ENCODE assay signal across 8 cellular contexts in genomic region chr11:75525433-75526191, GRCh38. TPM values are rescaled to one million over a fixed set of nuclear protein-coding genes. Genes with fewer than 3 reads are reported as not detected.
DNase-seq lines count a peak whose midpoint lies in the region; ATAC-seq and TF ChIP-seq lines count a peak whose summit lies in the region.

GDPD5 (minus strand) TSS chr11:75525941; CDS start chr11:75477735, 48,206 bp downstream.

- CTCF ChIA-PET in activated CD8-positive, alpha-beta memory T cell treated with anti-CD3 and anti-CD28 coated beads, Interleukin-2, amount 10 ng/mL, durations not matched to agents 7 days and 5 days (lab: Charles Lee): interaction anchor here (0.6 to 4.4 kb wide), 21 partner anchors 8 to 149 kb away, joined by 3 to 35 read pairs (median 4); partner anchors contain the start of genes KLHL35 and RPS3

- TF ChIP-seq CTCF in endothelial cell (IDR thresholded peaks at IDR 0.05; ENCODE audit: unreplicated experiment): peak; percentile 47

- peak within 1 kb of the TSS; percentile 73 for H3K4me3 Mint-ChIP-seq in activated CD8-positive, alpha-beta memory T cell treated with anti-CD3 and anti-CD28 coated beads, Interleukin-2, amount 10 ng/mL, durations not matched to agents 7 days and 5 days
- peak within 1 kb of the TSS; percentile 98 for H3K4me3 Mint-ChIP-seq in endothelial cell (ENCODE audit: unreplicated experiment)

- H3K9me3 Mint-ChIP-seq in activated CD8-positive, alpha-beta memory T cell treated with anti-CD3 and anti-CD28 coated beads, Interleukin-2, amount 10 ng/mL, durations not matched to agents 7 days and 5 days (ENCODE audit: low read depth): no peaks in the 10 kb centered on the region
- no peaks in the 10 kb centered on the region for H3K9me3 Mint-ChIP-seq in endothelial cell (ENCODE audit: unreplicated experiment)

- H3K27me3 ChIP-seq in NT2/D1 (ENCODE audit: insufficient read depth, insufficient read length): peaks cover 23% of the 10 kb centered on the region

- ATAC-seq in GM19467 (IDR thresholded peaks at IDR 0.05; ENCODE audit: unreplicated experiment): peak; percentile 67
- ATAC-seq in activated CD8-positive, alpha-beta memory T cell treated with anti-CD3 and anti-CD28 coated beads, Interleukin-2, amount 10 ng/mL, durations not matched to agents 7 days and 5 days: peak; percentile 91

- DNase-seq in CMK (ENCODE audit: low read depth) (peak; percentile 75), HT-29 (ENCODE audit: low spot score) (peak; percentile 73), NT2/D1 (ENCODE audit: low read depth, low spot score) (peak; percentile 71), endothelial cell (ENCODE audit: low spot score) (peak; percentile 94), middle frontal gyrus (ENCODE audit: extremely low spot score, low spot score) (peak; percentile 62)
- peak; percentile 88 for DNase-seq in activated CD8-positive, alpha-beta memory T cell treated with anti-CD3 and anti-CD28 coated beads, Interleukin-2, amount 10 ng/mL, durations not matched to agents 7 days and 5 days
- peak; percentile 54 to 71 for DNase-seq in stimulated activated CD8-positive, alpha-beta memory T cell treated with anti-CD3 and anti-CD28 coated beads, Interleukin-2, amount 100 ng/mL, for 1 hour (ENCODE audit: low read depth in 2 of 2)

- H3K36me3 ChIP-seq in NT2/D1 (ENCODE audit: insufficient read depth, insufficient read length, low read length): no peaks in the 10 kb centered on the region

- H3K4me3 ChIP-seq in NT2/D1 (ENCODE audit: insufficient read length, low read depth): peak within 1 kb of the TSS; percentile 78

- H3K36me3 Mint-ChIP-seq in activated CD8-positive, alpha-beta memory T cell treated with anti-CD3 and anti-CD28 coated beads, Interleukin-2, amount 10 ng/mL, durations not matched to agents 7 days and 5 days: no peaks in the 10 kb centered on the region
- peaks cover 46% of the 10 kb centered on the region for H3K36me3 Mint-ChIP-seq in endothelial cell (ENCODE audit: low read depth, unreplicated experiment)

- H3K9me3 ChIP-seq in NT2/D1 (ENCODE audit: insufficient read depth, low read length): no peaks in the 10 kb centered on the region

- H3K4me1 Mint-ChIP-seq in activated CD8-positive, alpha-beta memory T cell treated with anti-CD3 and anti-CD28 coated beads, Interleukin-2, amount 10 ng/mL, durations not matched to agents 7 days and 5 days: peaks cover 30% of the 10 kb centered on the region
- H3K4me1 Mint-ChIP-seq in endothelial cell (ENCODE audit: unreplicated experiment): peaks cover 68% of the 10 kb centered on the region

- H3K27me3 Mint-ChIP-seq in activated CD8-positive, alpha-beta memory T cell treated with anti-CD3 and anti-CD28 coated beads, Interleukin-2, amount 10 ng/mL, durations not matched to agents 7 days and 5 days: peaks cover 38% of the 10 kb centered on the region
- peaks cover 11% of the 10 kb centered on the region for H3K27me3 Mint-ChIP-seq in endothelial cell (ENCODE audit: unreplicated experiment)

- peak within 1 kb of the TSS; percentile 94 for H3K9ac ChIP-seq in NT2/D1 (ENCODE audit: insufficient read length, low read depth)

- peak within 1 kb of the TSS; percentile 8 for H3K27ac Mint-ChIP-seq in activated CD8-positive, alpha-beta memory T cell treated with anti-CD3 and anti-CD28 coated beads, Interleukin-2, amount 10 ng/mL, durations not matched to agents 7 days and 5 days
- H3K27ac Mint-ChIP-seq in endothelial cell (ENCODE audit: unreplicated experiment): peak within 1 kb of the TSS; percentile 88

- peaks cover 5% of the 10 kb centered on the region for H3K4me1 ChIP-seq in NT2/D1 (ENCODE audit: insufficient read depth, insufficient read length)

RNA-seq across cellular contexts. Expression of gene GDPD5, which starts in this region (rescaled TPM):
- 2.8 and 4.0 TPM in 2 replicates for total RNA-seq in HT-29 (2014; rRNA removed; shearing (Covaris generic))
- total RNA-seq in activated CD8-positive, alpha-beta memory T cell treated with anti-CD3 and anti-CD28 coated beads, Interleukin-2, amount 10 ng/mL, durations not matched to agents 7 days and 5 days: 10 to 100 TPM; 11.3 to 33.9 TPM
- 674 TPM for total RNA-seq in endothelial cell (ENCODE audit: unreplicated experiment)

Comparison
In these comparisons a context has a peak if more than half of its experiments do, and no peak if none do; other contexts are left out.
1. Peak in every context shown above with its lines: DNase-seq, ATAC-seq and H3K4me3 ChIP-seq.
2. RNA of gene GDPD5 (total RNA-seq): 674 TPM in endothelial cell (single experiment); 11.3 to 33.9 TPM in activated CD8-positive, alpha-beta memory T cell treated with anti-CD3 and anti-CD28 coated beads, Interleukin-2, amount 10 ng/mL, durations not matched to agents 7 days and 5 days and 2.8 to 4.0 TPM in HT-29; every median in the first group is over 10 times any median in the second.